Comparison of ENCODE assay signal across 8 cellular contexts in the genomic region with DNA sequence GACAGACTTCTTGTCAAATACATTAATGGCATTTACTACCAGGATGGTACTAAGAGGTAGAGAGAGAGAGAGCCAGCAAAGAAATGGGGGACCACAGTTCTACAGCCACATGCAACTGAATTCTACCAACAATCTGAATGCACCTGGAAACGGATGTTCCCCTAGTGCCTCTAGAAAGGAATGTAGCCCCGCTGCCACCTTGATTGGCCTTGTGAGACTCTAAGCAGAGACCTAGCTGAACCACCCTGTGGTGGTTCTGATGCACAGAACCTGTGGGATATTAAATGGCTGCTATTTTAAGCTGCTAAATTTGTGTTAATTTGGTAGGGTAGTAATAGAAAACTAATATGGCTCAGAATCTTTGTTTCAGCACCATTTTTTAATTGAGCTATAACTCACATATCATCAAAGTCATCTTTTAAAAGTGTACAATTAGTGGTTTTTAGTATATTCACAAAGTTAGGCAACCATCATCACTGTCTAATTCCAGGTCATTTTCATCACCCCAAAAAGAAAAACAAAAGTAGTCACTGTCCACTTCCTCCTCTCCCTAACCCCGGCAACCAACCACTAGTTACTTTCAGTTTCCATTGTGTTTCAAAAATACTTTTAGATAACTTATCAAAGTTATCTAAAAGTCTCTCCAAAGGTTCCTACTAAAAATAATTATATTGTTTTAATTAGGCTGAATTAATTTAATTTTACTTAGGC. TPM values are rescaled to one million over a fixed set of nuclear protein-coding genes. Genes with fewer than 3 reads are reported as not detected.
DNase-seq lines count a peak whose midpoint lies in the region; ATAC-seq and TF ChIP-seq lines count a peak whose summit lies in the region.

No MANE protein-coding gene starts in this region.

- DNase-seq in A172 (ENCODE audit: low spot score) = peak; percentile 23
- DNase-seq in activated CD4-positive, alpha-beta memory T cell treated with anti-CD3 and anti-CD28 coated beads, Interleukin-2, amount 10 ng/mL, durations not matched to agents 7 days and 5 days = peak; percentile 20
- no peak for DNase-seq in stimulated activated effector memory CD8-positive, alpha-beta T cell treated with anti-CD3 and anti-CD28 coated beads, Interleukin-12 subunit alpha, Interleukin-12 subunit beta, amount 100 ng/mL, for 72 hours (ENCODE audit: low spot score in 2 of 2)
- no peak for DNase-seq in NCI-H2196 (lab: John Stamatoyannopoulos, UW; ENCODE audit: unreplicated experiment)
- no peak for DNase-seq in Calu3
- no peak for DNase-seq in NCI-H446 treated with DMSO at 0.1 percent for 48 hours (lab: John Stamatoyannopoulos, UW)

- peak overlapping the region; percentile 72 for H3K27ac Mint-ChIP-seq in activated CD4-positive, alpha-beta memory T cell treated with anti-CD3 and anti-CD28 coated beads, Interleukin-2, amount 10 ng/mL, durations not matched to agents 7 days and 5 days
- peak overlapping the region; percentile 69 for H3K27ac Mint-ChIP-seq in stimulated activated effector memory CD8-positive, alpha-beta T cell treated with anti-CD3 and anti-CD28 coated beads, Interleukin-12 subunit alpha, Interleukin-12 subunit beta, amount 100 ng/mL, for 72 hours
- no peak overlapping the region for H3K27ac Mint-ChIP-seq in Calu3 (ENCODE audit: unreplicated experiment)

- CTCF ChIA-PET in activated CD4-positive, alpha-beta memory T cell treated with anti-CD3 and anti-CD28 coated beads, Interleukin-2, amount 10 ng/mL, durations not matched to agents 7 days and 5 days (lab: Charles Lee) = interaction anchor here (0.7 kb wide), 1 partner anchor 40 kb away, joined by 5 read pairs; no protein-coding TSS in a partner anchor
- CTCF ChIA-PET in Calu3 (lab: Charles Lee) = no interaction called here

- POLR2A ChIA-PET in activated CD4-positive, alpha-beta memory T cell treated with anti-CD3 and anti-CD28 coated beads, Interleukin-2, amount 10 ng/mL, durations not matched to agents 7 days and 5 days (lab: Charles Lee) = interaction anchor here (2.2 to 2.6 kb wide), 2 partner anchors 12 to 173 kb away, joined by 7 to 9 read pairs; a partner anchor contains a TSS

- H3K36me3 Mint-ChIP-seq in activated CD4-positive, alpha-beta memory T cell treated with anti-CD3 and anti-CD28 coated beads, Interleukin-2, amount 10 ng/mL, durations not matched to agents 7 days and 5 days (ENCODE audit: low read depth) = peaks cover 9% of the 10 kb centered on the region
- H3K36me3 Mint-ChIP-seq in stimulated activated effector memory CD8-positive, alpha-beta T cell treated with anti-CD3 and anti-CD28 coated beads, Interleukin-12 subunit alpha, Interleukin-12 subunit beta, amount 100 ng/mL, for 72 hours = peaks cover 14% of the 10 kb centered on the region
- H3K36me3 Mint-ChIP-seq in Calu3 (ENCODE audit: insufficient read depth, unreplicated experiment) = peaks cover 4% of the 10 kb centered on the region

- intact Hi-C loops in Calu3 (cut with micrococcal nuclease; ENCODE audit: unreplicated experiment) = no loop called here

- TF ChIP-seq CTCF in Calu3 (IDR thresholded peaks at IDR 0.05; ENCODE audit: unreplicated experiment) = no peak

- no TSS peak for BruUV-seq in Calu3 (replicated peaks; lab: Mats Ljungman, UMichigan)

- ATAC-seq in GM18907 (IDR thresholded peaks at IDR 0.05; ENCODE audit: unreplicated experiment) (peak; percentile 89), HG03139 (IDR thresholded peaks at IDR 0.05; ENCODE audit: unreplicated experiment) (peak; percentile 80)
- ATAC-seq in stimulated activated effector memory CD8-positive, alpha-beta T cell treated with anti-CD3 and anti-CD28 coated beads, Interleukin-12 subunit alpha, Interleukin-12 subunit beta, amount 100 ng/mL, for 72 hours = peak; percentile 76

- no peaks in the 10 kb centered on the region for H3K9me3 Mint-ChIP-seq in activated CD4-positive, alpha-beta memory T cell treated with anti-CD3 and anti-CD28 coated beads, Interleukin-2, amount 10 ng/mL, durations not matched to agents 7 days and 5 days
- H3K9me3 Mint-ChIP-seq in stimulated activated effector memory CD8-positive, alpha-beta T cell treated with anti-CD3 and anti-CD28 coated beads, Interleukin-12 subunit alpha, Interleukin-12 subunit beta, amount 100 ng/mL, for 72 hours = no peaks in the 10 kb centered on the region
- no peaks in the 10 kb centered on the region for H3K9me3 Mint-ChIP-seq in Calu3 (ENCODE audit: low read depth, unreplicated experiment)

- H3K4me1 Mint-ChIP-seq in activated CD4-positive, alpha-beta memory T cell treated with anti-CD3 and anti-CD28 coated beads, Interleukin-2, amount 10 ng/mL, durations not matched to agents 7 days and 5 days = peaks cover 20% of the 10 kb centered on the region
- H3K4me1 Mint-ChIP-seq in stimulated activated effector memory CD8-positive, alpha-beta T cell treated with anti-CD3 and anti-CD28 coated beads, Interleukin-12 subunit alpha, Interleukin-12 subunit beta, amount 100 ng/mL, for 72 hours = peaks cover 21% of the 10 kb centered on the region
- no peaks in the 10 kb centered on the region for H3K4me1 Mint-ChIP-seq in Calu3 (ENCODE audit: low read depth, unreplicated experiment)

- H3K4me3 Mint-ChIP-seq in activated CD4-positive, alpha-beta memory T cell treated with anti-CD3 and anti-CD28 coated beads, Interleukin-2, amount 10 ng/mL, durations not matched to agents 7 days and 5 days = peak overlapping the region; percentile 69
- peak overlapping the region; percentile 45 for H3K4me3 Mint-ChIP-seq in stimulated activated effector memory CD8-positive, alpha-beta T cell treated with anti-CD3 and anti-CD28 coated beads, Interleukin-12 subunit alpha, Interleukin-12 subunit beta, amount 100 ng/mL, for 72 hours
- H3K4me3 Mint-ChIP-seq in Calu3 (ENCODE audit: low read depth, unreplicated experiment) = no peak overlapping the region

- H3K27me3 Mint-ChIP-seq in activated CD4-positive, alpha-beta memory T cell treated with anti-CD3 and anti-CD28 coated beads, Interleukin-2, amount 10 ng/mL, durations not matched to agents 7 days and 5 days = no peaks in the 10 kb centered on the region
- H3K27me3 Mint-ChIP-seq in Calu3 (ENCODE audit: unreplicated experiment) = no peaks in the 10 kb centered on the region

RNA-seq across cellular contexts. Expression of a gene that starts 51.7 kb away (rescaled TPM):
- 22.5 and 24.6 TPM in 2 replicates for total RNA-seq in A172 (2014; rRNA removed; shearing (Covaris generic))
- 1 to 10 TPM; 5.5 to 5.8 TPM for total RNA-seq in activated CD4-positive, alpha-beta memory T cell treated with anti-CD3 and anti-CD28 coated beads, Interleukin-2, amount 10 ng/mL, durations not matched to agents 7 days and 5 days
- 10.1 and 12.1 TPM in 2 replicates for total RNA-seq in Calu3 (2022)

Comparison
In these comparisons a context has a peak if more than half of its experiments do, and no peak if none do; other contexts are left out.
1. DNase-seq: peak in A172 (single experiment) and activated CD4-positive, alpha-beta memory T cell treated with anti-CD3 and anti-CD28 coated beads, Interleukin-2, amount 10 ng/mL, durations not matched to agents 7 days and 5 days (single experiment); none in stimulated activated effector memory CD8-positive, alpha-beta T cell treated with anti-CD3 and anti-CD28 coated beads, Interleukin-12 subunit alpha, Interleukin-12 subunit beta, amount 100 ng/mL, for 72 hours (0 of 2), NCI-H2196 (single experiment), Calu3 (single experiment) and NCI-H446 treated with DMSO at 0.1 percent for 48 hours (single experiment).
2. Peak in every context shown above with its lines, with median percentiles within 50 percentile points of each other: ATAC-seq.